In the genomic region with DNA sequence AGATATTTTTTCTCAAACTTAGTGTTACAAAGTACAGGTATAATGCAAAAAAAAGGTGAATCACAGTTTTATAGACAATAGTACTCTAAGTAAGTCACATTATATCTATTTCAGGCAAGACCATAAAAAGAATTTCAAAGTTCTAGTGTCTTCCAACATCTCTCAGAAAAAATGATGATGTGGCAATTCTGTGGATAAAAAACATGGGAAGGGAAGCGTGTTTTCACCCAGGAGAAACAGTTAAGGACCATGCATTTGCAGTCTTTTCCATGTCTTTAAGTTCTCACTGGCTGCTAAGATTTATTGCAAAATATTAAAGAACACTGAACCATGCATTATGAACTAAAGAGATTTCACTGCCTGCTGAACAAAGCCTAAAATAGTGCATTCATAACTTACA, we compare ENCODE assay signal across 10 cellular contexts. TPM values are rescaled to one million over a fixed set of nuclear protein-coding genes. Genes with fewer than 3 reads are reported as not detected.
A peak's percentile ranks its signal among the peaks of the same experiment; 100 is the strongest.
DNase-seq lines count a peak whose midpoint lies in the region; ATAC-seq and TF ChIP-seq lines count a peak whose summit lies in the region.
"Had no signal": no experiment of that assay in that cellular context is flagged by ENCODE, and none has a peak within 500 bp of the region (broad histone marks: within the 10 kb centered on the region; RNA-seq: fewer than 3 reads in every experiment).

No MANE protein-coding gene starts in this region.

- H2AFZ ChIP-seq in SK-N-SH (ENCODE audit: low read depth) (no peak overlapping the region), PC-3 (ENCODE audit: low read length) (no peak overlapping the region), osteoblast (ENCODE audit: low read length) (no peak overlapping the region)

- intact Hi-C loops in PC-3 (cut with micrococcal nuclease): no loop called here

- H3K4me1 Mint-ChIP-seq in endodermal cell: peaks cover 11% of the 10 kb centered on the region

- POLR2A ChIA-PET in SK-N-SH (lab: Yijun Ruan, JAX): no interaction called here
- POLR2A ChIA-PET in PC-3 (lab: Charles Lee; ENCODE audit: unreplicated experiment): no interaction called here

- peaks cover 17% of the 10 kb centered on the region; the same call in 1 of the 2 replicates for H4K20me1 ChIP-seq in SK-N-SH (ENCODE audit: insufficient read depth)
- H4K20me1 ChIP-seq in PC-3 (ENCODE audit: low read length): peaks cover 20% of the 10 kb centered on the region
- peaks cover 17% of the 10 kb centered on the region for H4K20me1 ChIP-seq in osteoblast (ENCODE audit: insufficient read depth, low read length)

- ATAC-seq in SK-N-SH treated with all-trans-retinoic acid at 6 μM for 48 hours (no peak), PC-3 (no peak)

- H3K4me3 Mint-ChIP-seq in endodermal cell: peak overlapping the region; percentile 92

- H3K4me1 ChIP-seq in SK-N-SH (ENCODE audit: control insufficient read depth in 1 of 2, insufficient read depth in 2 of 2, low read depth in 1 of 2, low read length in 1 of 2) (peaks cover 0 to 9% of the 10 kb centered on the region in 2 experiments; a peak in 3 of 4 replicates), PC-3 (ENCODE audit: insufficient read depth, low read length) (peaks cover 18% of the 10 kb centered on the region), endodermal cell (ENCODE audit: control insufficient read depth, insufficient read depth, low read length) (no peaks in the 10 kb centered on the region), osteoblast (ENCODE audit: insufficient read depth, low read length) (peaks cover 11% of the 10 kb centered on the region)

- no peaks in the 10 kb centered on the region for H3K27me3 Mint-ChIP-seq in endodermal cell (ENCODE audit: insufficient read depth)

- H3K9me3 ChIP-seq in SK-N-SH: no peaks in the 10 kb centered on the region
- H3K9me3 ChIP-seq in PC-3 (ENCODE audit: low read length): no peaks in the 10 kb centered on the region
- H3K9me3 ChIP-seq in endodermal cell (ENCODE audit: control insufficient read depth, low read length): no peaks in the 10 kb centered on the region
- no peaks in the 10 kb centered on the region for H3K9me3 ChIP-seq in osteoblast (ENCODE audit: low read depth, low read length)
- H3K9me3 ChIP-seq: spleen had no signal

- H3F3A ChIP-seq in SK-N-SH (replicated peaks; ENCODE audit: insufficient read depth) (peaks cover 3% of the 10 kb centered on the region), PC-3 (ENCODE audit: low read length, unreplicated experiment) (no peaks in the 10 kb centered on the region)

- 93% methylated on average over 1 of the region's 1 CpG for WGBS in SK-N-SH (ENCODE audit: low lambda C conversion rate)
- 89% methylated on average over 1 of the region's 1 CpG; no CpG with 5 or more reads in 1 of the 2 experiments for WGBS in endodermal cell (ENCODE audit: insufficient coverage in 1 of 2, insufficient read length in 1 of 2), 2 experiments

- H3K36me3 ChIP-seq in SK-N-SH (replicated peaks in 1 of 2; ENCODE audit: control insufficient read depth in 1 of 2, insufficient read depth in 2 of 2, low read length in 1 of 2) (peaks cover 27 to 35% of the 10 kb centered on the region in 2 experiments), PC-3 (ENCODE audit: low read depth, low read length) (peaks cover 31% of the 10 kb centered on the region), endodermal cell (ENCODE audit: control insufficient read depth, insufficient read depth, low read length) (peaks cover 47% of the 10 kb centered on the region), osteoblast (ENCODE audit: insufficient read depth, low read length) (peaks cover 33% of the 10 kb centered on the region)

- H3K4me2 ChIP-seq in SK-N-SH (peak overlapping the region; percentile 93), PC-3 (ENCODE audit: low read length) (peak overlapping the region; percentile 79), osteoblast (ENCODE audit: insufficient read depth, low read length) (peak overlapping the region; percentile 94)

- peaks cover 4% of the 10 kb centered on the region for H3K9me3 Mint-ChIP-seq in endodermal cell

- no peaks in the 10 kb centered on the region for H3K9me2 ChIP-seq in SK-N-SH
- no peaks in the 10 kb centered on the region for H3K9me2 ChIP-seq in PC-3 (replicated peaks; ENCODE audit: low read length)

- no peak for TF ChIP-seq CTCF in SK-N-SH (IDR thresholded peaks at IDR 0.05)
- no peak for TF ChIP-seq CTCF in PC-3 (conservative IDR thresholded peaks at IDR 0.05; ENCODE audit: low read depth, low read length)
- TF ChIP-seq CTCF in endodermal cell (conservative IDR thresholded peaks at IDR 0.05): no peak
- no peak for TF ChIP-seq CTCF in osteoblast (IDR thresholded peaks at IDR 0.05; ENCODE audit: extremely low read depth, low read depth, low read length)

- no TSS peak for BruUV-seq in PC-3 (replicated peaks; lab: Mats Ljungman, UMichigan)

- no peak overlapping the region for H3K27ac Mint-ChIP-seq in endodermal cell

- TF ChIP-seq EP300 in SK-N-SH (IDR thresholded peaks at IDR 0.05; ENCODE audit: borderline replicate concordance in 1 of 2, low read depth in 1 of 2, low read length in 1 of 2): no peak

- H3K4me3 ChIP-seq in SK-N-SH (ENCODE audit: low read depth in 2 of 2, low read length in 1 of 2) (peak overlapping the region; percentile 75 to 98; a peak in 2 of 4 replicates), PC-3 (ENCODE audit: low read length) (peak overlapping the region; percentile 91), endodermal cell (ENCODE audit: low read length) (peak overlapping the region; percentile 96), osteoblast (ENCODE audit: insufficient read depth, low read length) (peak overlapping the region; percentile 99)

- H3K36me3 Mint-ChIP-seq in endodermal cell (ENCODE audit: low read depth): peaks cover 37% of the 10 kb centered on the region

- H3K27ac ChIP-seq in SK-N-SH (ENCODE audit: low read depth in 2 of 2, low read length in 1 of 2) (no peak overlapping the region), PC-3 (ENCODE audit: low read length) (no peak overlapping the region), endodermal cell (ENCODE audit: low read depth, low read length) (no peak overlapping the region), osteoblast (ENCODE audit: low read depth, low read length) (peak overlapping the region; percentile 87)

- CTCF ChIA-PET in SK-N-SH (lab: Yijun Ruan, JAX) (interaction anchor here (1.1 to 1.9 kb wide), 3 partner anchors 11 to 304 kb away, joined by 4 to 5 read pairs (median 5); no protein-coding TSS in a partner anchor), PC-3 (lab: Charles Lee) (no interaction called here)

- no peak for DNase-seq in SK-N-SH
- DNase-seq in PC-3: no peak
- DNase-seq in endodermal cell: no peak
- no peak for DNase-seq in osteoblast (ENCODE audit: insufficient read length, low spot score, missing footprints)
- no peak for DNase-seq in hypothalamus (lab: John Stamatoyannopoulos, UW)
- DNase-seq in A172 (ENCODE audit: low spot score): no peak
- no peak for DNase-seq in stimulated activated CD4-positive, alpha-beta T cell treated with anti-CD3 and anti-CD28 coated beads, Interleukin-4, amount 100 ng/mL, for 24 hours
- DNase-seq: NCI-H1092 treated with DMSO at 0.1 percent for 48 hours, spleen had no signal

- no peak for TF ChIP-seq RAD21 in SK-N-SH (IDR thresholded peaks at IDR 0.05; ENCODE audit: low read length)

- H3K9ac ChIP-seq in SK-N-SH (peak overlapping the region; percentile 92; the same call in 1 of the 2 replicates), PC-3 (ENCODE audit: low read length) (peak overlapping the region; percentile 97), endodermal cell (ENCODE audit: extremely low read depth, low read length, poor library complexity, severe bottlenecking) (peak overlapping the region; percentile 84)

- H3K27me3 ChIP-seq in SK-N-SH (ENCODE audit: insufficient read depth) (no peaks in the 10 kb centered on the region), PC-3 (ENCODE audit: low read length) (no peaks in the 10 kb centered on the region), endodermal cell (ENCODE audit: control insufficient read depth, insufficient read depth, low read length, poor library complexity, severe bottlenecking) (no peaks in the 10 kb centered on the region), osteoblast (ENCODE audit: insufficient read depth, low read length) (no peaks in the 10 kb centered on the region)
- H3K27me3 ChIP-seq: spleen had no signal

- H3K79me2 ChIP-seq in SK-N-SH (ENCODE audit: insufficient read depth) (peaks cover 66% of the 10 kb centered on the region), PC-3 (ENCODE audit: low read length) (peaks cover 63% of the 10 kb centered on the region), osteoblast (ENCODE audit: insufficient read depth, low read length) (peaks cover 66% of the 10 kb centered on the region)

TF ChIP-seq in SK-N-SH, 30 proteins besides CTCF, POLR2A, EP300 and RAD21 (continues in another document):
- TF ChIP-seq SMC3 (IDR thresholded peaks at IDR 0.05; ENCODE audit: low read depth, low read length) (no peak), MXI1 (IDR thresholded peaks at IDR 0.05; ENCODE audit: low read depth, low read length) (no peak), NFIC (IDR thresholded peaks at IDR 0.05; ENCODE audit: borderline replicate concordance) (no peak), NRF1 (IDR thresholded peaks at IDR 0.05; ENCODE audit: low read depth, low read length) (no peak), GATA2 (CRISPR knock-in tag; IDR thresholded peaks at IDR 0.05) (no peak), GABPA (IDR thresholded peaks at IDR 0.05; ENCODE audit: low read depth) (no peak)

TF ChIP-seq in SK-N-SH treated with all-trans-retinoic acid at 6 μM for 48 hours, 23 proteins besides CTCF, POLR2A, EP300 and RAD21 (continues in another document):
- TF ChIP-seq, protein P1, sequence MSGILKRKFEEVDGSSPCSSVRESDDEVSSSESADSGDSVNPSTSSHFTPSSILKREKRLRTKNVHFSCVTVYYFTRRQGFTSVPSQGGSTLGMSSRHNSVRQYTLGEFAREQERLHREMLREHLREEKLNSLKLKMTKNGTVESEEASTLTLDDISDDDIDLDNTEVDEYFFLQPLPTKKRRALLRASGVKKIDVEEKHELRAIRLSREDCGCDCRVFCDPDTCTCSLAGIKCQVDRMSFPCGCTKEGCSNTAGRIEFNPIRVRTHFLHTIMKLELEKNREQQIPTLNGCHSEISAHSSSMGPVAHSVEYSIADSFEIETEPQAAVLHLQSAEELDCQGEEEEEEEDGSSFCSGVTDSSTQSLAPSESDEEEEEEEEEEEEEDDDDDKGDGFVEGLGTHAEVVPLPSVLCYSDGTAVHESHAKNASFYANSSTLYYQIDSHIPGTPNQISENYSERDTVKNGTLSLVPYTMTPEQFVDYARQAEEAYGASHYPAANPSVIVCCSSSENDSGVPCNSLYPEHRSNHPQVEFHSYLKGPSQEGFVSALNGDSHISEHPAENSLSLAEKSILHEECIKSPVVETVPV (CRISPR knock-in tag; IDR thresholded peaks at IDR 0.05): no peak
- TF ChIP-seq ARNTL (CRISPR knock-in tag; IDR thresholded peaks at IDR 0.05; ENCODE audit: borderline replicate concordance, low read depth): no peak
- TF ChIP-seq ESRRG (CRISPR knock-in tag; IDR thresholded peaks at IDR 0.05): no peak

RNA-seq across cellular contexts. Expression of gene SSR1, which starts 1.8 kb away (rescaled TPM):
- 50.7 and 60.2 TPM in 2 replicates for polyA plus RNA-seq in SK-N-SH (2012; rRNA removed)
- polyA plus RNA-seq in SK-N-SH (2012; cell fraction: cytosol; rRNA removed): 76.1 and 95.5 TPM in 2 replicates
- polyA plus RNA-seq in SK-N-SH (2012; cell fraction: nucleus; rRNA removed): 17.6 and 29.5 TPM in 2 replicates
- total RNA-seq in PC-3 (2014; rRNA removed) (65.2 and 67.2 TPM in 2 replicates), endodermal cell (100 to 1,000 TPM; 145 to 167 TPM), osteoblast (89.4 and 108 TPM in 2 replicates)
- 76.6 TPM for polyA plus RNA-seq in endodermal cell (2013, experiment 1 of 2)
- polyA plus RNA-seq in endodermal cell (2013, experiment 2 of 2): 79.3 TPM
- 110 TPM in 2 replicates for total RNA-seq in A172 (2014; rRNA removed; shearing (Covaris generic))
